Comparison of ENCODE assay signal across 2 cellular contexts in the genomic region with DNA sequence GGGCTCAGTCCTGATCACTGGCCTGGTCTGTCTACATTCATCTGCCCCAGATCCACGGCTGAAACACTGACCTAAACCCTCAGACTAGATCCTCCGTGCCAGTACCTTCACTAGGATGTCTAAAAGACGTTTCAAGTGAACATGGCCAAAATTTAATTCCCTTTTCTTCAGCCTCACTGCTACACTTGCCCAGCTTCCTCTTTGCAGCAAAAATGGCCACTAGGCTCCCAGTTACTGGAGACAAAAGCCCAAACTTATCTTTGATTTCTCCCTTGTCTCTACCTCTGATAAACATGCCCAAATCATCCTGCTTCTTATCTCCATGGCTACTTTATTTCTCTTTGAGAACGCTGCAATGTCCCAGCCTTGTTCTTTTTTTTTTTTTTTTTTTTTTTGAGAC.
TF ChIP-seq lines count a peak whose summit lies in the region.

No MANE protein-coding gene starts in this region.

TF ChIP-seq in liver, 16 proteins besides CTCF, POLR2A, EP300 and RAD21:
- TF ChIP-seq FOXA1 (IDR thresholded peaks at IDR 0.05) (no peak), FOXA2 (IDR thresholded peaks at IDR 0.05) (no peak), NR2F2 (IDR thresholded peaks at IDR 0.05) (no peak), YY1 (IDR thresholded peaks at IDR 0.05) (no peak), HNF4A (conservative IDR thresholded peaks at IDR 0.05) (no peak), TAF1 (conservative IDR thresholded peaks at IDR 0.05) (no peak), GABPA (IDR thresholded peaks at IDR 0.05 in 1 of 2, conservative IDR thresholded peaks at IDR 0.05 in 1 of 2) (no peak), HNF4G (IDR thresholded peaks at IDR 0.05) (no peak), SP1 (IDR thresholded peaks at IDR 0.05) (no peak), EGR1 (IDR thresholded peaks at IDR 0.05; ENCODE audit: low read depth in 2 of 2) (no peak)
- TF ChIP-seq, protein P1, sequence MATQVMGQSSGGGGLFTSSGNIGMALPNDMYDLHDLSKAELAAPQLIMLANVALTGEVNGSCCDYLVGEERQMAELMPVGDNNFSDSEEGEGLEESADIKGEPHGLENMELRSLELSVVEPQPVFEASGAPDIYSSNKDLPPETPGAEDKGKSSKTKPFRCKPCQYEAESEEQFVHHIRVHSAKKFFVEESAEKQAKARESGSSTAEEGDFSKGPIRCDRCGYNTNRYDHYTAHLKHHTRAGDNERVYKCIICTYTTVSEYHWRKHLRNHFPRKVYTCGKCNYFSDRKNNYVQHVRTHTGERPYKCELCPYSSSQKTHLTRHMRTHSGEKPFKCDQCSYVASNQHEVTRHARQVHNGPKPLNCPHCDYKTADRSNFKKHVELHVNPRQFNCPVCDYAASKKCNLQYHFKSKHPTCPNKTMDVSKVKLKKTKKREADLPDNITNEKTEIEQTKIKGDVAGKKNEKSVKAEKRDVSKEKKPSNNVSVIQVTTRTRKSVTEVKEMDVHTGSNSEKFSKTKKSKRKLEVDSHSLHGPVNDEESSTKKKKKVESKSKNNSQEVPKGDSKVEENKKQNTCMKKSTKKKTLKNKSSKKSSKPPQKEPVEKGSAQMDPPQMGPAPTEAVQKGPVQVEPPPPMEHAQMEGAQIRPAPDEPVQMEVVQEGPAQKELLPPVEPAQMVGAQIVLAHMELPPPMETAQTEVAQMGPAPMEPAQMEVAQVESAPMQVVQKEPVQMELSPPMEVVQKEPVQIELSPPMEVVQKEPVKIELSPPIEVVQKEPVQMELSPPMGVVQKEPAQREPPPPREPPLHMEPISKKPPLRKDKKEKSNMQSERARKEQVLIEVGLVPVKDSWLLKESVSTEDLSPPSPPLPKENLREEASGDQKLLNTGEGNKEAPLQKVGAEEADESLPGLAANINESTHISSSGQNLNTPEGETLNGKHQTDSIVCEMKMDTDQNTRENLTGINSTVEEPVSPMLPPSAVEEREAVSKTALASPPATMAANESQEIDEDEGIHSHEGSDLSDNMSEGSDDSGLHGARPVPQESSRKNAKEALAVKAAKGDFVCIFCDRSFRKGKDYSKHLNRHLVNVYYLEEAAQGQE (IDR thresholded peaks at IDR 0.05), result no peak
- TF ChIP-seq, protein P2, sequence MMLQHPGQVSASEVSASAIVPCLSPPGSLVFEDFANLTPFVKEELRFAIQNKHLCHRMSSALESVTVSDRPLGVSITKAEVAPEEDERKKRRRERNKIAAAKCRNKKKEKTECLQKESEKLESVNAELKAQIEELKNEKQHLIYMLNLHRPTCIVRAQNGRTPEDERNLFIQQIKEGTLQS (IDR thresholded peaks at IDR 0.05), result no peak
- TF ChIP-seq, protein P3, sequence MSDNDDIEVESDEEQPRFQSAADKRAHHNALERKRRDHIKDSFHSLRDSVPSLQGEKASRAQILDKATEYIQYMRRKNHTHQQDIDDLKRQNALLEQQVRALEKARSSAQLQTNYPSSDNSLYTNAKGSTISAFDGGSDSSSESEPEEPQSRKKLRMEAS (IDR thresholded peaks at IDR 0.05), result no peak
- TF ChIP-seq, protein P4, sequence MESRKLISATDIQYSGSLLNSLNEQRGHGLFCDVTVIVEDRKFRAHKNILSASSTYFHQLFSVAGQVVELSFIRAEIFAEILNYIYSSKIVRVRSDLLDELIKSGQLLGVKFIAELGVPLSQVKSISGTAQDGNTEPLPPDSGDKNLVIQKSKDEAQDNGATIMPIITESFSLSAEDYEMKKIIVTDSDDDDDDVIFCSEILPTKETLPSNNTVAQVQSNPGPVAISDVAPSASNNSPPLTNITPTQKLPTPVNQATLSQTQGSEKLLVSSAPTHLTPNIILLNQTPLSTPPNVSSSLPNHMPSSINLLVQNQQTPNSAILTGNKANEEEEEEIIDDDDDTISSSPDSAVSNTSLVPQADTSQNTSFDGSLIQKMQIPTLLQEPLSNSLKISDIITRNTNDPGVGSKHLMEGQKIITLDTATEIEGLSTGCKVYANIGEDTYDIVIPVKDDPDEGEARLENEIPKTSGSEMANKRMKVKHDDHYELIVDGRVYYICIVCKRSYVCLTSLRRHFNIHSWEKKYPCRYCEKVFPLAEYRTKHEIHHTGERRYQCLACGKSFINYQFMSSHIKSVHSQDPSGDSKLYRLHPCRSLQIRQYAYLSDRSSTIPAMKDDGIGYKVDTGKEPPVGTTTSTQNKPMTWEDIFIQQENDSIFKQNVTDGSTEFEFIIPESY (IDR thresholded peaks at IDR 0.05), result no peak

TF ChIP-seq in HepG2, 621 proteins besides CTCF, POLR2A, EP300 and RAD21:
- TF ChIP-seq TAF15 (IDR thresholded peaks at IDR 0.05; ENCODE audit: low read depth, low read length, poor library complexity, severe bottlenecking) (no peak), FOXK1 (CRISPR knock-in tag; IDR thresholded peaks at IDR 0.05; ENCODE audit: borderline replicate concordance, low read depth) (no peak), ZNF703 (CRISPR knock-in tag; IDR thresholded peaks at IDR 0.05; ENCODE audit: borderline replicate concordance) (no peak), ZNF7 (CRISPR knock-in tag; IDR thresholded peaks at IDR 0.05) (no peak), ZNF207 (IDR thresholded peaks at IDR 0.05; ENCODE audit: borderline replicate concordance) (no peak), SRF (IDR thresholded peaks at IDR 0.05; ENCODE audit: low read depth, low read length) (no peak), NCOA5 (CRISPR knock-in tag; IDR thresholded peaks at IDR 0.05) (no peak), SP4 (CRISPR knock-in tag; IDR thresholded peaks at IDR 0.05) (no peak), JDP2 (CRISPR knock-in tag; IDR thresholded peaks at IDR 0.05; ENCODE audit: borderline replicate concordance) (no peak), TP53 (CRISPR knock-in tag; conservative IDR thresholded peaks at IDR 0.05) (no peak), ZNF615 (CRISPR knock-in tag; IDR thresholded peaks at IDR 0.05; ENCODE audit: borderline replicate concordance) (no peak), ADNP (CRISPR knock-in tag; IDR thresholded peaks at IDR 0.05) (no peak)
- TF ChIP-seq, protein P5, sequence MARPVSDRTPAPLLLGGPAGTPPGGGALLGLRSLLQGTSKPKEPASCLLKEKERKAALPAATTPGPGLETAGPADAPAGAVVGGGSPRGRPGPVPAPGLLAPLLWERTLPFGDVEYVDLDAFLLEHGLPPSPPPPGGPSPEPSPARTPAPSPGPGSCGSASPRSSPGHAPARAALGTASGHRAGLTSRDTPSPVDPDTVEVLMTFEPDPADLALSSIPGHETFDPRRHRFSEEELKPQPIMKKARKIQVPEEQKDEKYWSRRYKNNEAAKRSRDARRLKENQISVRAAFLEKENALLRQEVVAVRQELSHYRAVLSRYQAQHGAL (CRISPR knock-in tag; IDR thresholded peaks at IDR 0.05; ENCODE audit: not compliant biosample characterization), result no peak
- TF ChIP-seq, protein P6, sequence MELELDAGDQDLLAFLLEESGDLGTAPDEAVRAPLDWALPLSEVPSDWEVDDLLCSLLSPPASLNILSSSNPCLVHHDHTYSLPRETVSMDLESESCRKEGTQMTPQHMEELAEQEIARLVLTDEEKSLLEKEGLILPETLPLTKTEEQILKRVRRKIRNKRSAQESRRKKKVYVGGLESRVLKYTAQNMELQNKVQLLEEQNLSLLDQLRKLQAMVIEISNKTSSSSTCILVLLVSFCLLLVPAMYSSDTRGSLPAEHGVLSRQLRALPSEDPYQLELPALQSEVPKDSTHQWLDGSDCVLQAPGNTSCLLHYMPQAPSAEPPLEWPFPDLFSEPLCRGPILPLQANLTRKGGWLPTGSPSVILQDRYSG (CRISPR knock-in tag; IDR thresholded peaks at IDR 0.05), result no peak
- TF ChIP-seq, protein P7, sequence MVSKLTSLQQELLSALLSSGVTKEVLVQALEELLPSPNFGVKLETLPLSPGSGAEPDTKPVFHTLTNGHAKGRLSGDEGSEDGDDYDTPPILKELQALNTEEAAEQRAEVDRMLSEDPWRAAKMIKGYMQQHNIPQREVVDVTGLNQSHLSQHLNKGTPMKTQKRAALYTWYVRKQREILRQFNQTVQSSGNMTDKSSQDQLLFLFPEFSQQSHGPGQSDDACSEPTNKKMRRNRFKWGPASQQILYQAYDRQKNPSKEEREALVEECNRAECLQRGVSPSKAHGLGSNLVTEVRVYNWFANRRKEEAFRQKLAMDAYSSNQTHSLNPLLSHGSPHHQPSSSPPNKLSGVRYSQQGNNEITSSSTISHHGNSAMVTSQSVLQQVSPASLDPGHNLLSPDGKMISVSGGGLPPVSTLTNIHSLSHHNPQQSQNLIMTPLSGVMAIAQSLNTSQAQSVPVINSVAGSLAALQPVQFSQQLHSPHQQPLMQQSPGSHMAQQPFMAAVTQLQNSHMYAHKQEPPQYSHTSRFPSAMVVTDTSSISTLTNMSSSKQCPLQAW (CRISPR knock-in tag; IDR thresholded peaks at IDR 0.05), result no peak
- TF ChIP-seq, protein P8, sequence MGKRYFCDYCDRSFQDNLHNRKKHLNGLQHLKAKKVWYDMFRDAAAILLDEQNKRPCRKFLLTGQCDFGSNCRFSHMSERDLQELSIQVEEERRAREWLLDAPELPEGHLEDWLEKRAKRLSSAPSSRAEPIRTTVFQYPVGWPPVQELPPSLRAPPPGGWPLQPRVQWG (CRISPR knock-in tag; IDR thresholded peaks at IDR 0.05; ENCODE audit: borderline replicate concordance, low read depth), result no peak
